ENCODE assay signal across 8 cellular contexts in genomic region chr18:74082476-74083070, GRCh38.
DNase-seq lines count a peak whose midpoint lies in the region; ATAC-seq, FAIRE-seq and TF ChIP-seq lines count a peak whose summit lies in the region.

No MANE protein-coding gene starts in this region.

- H3K9me3 ChIP-seq in T-helper 17 cell (ENCODE audit: control insufficient read depth, low read length, poor library complexity, severe bottlenecking), result no peaks in the 10 kb centered on the region
- H3K9me3 ChIP-seq in astrocyte (ENCODE audit: insufficient read depth, low read depth, low read length), result no peaks in the 10 kb centered on the region

- H3K4me1 ChIP-seq in astrocyte (ENCODE audit: insufficient read depth, low read length), result no peaks in the 10 kb centered on the region

- H3K4me2 ChIP-seq in astrocyte (ENCODE audit: low read length), result peak overlapping the region; percentile 49

- no peak for FAIRE-seq in astrocyte (lab: Jason Lieb, UNC)

- H3K36me3 ChIP-seq in astrocyte (ENCODE audit: insufficient read depth, low read length), result no peaks in the 10 kb centered on the region

- H3K4me1 Mint-ChIP-seq in T-helper 17 cell, result peaks cover 11% of the 10 kb centered on the region
- H3K4me1 Mint-ChIP-seq in astrocyte (ENCODE audit: low read depth, unreplicated experiment), result no peaks in the 10 kb centered on the region

- H3K4me3 Mint-ChIP-seq in T-helper 17 cell (peak overlapping the region; percentile 45), astrocyte (ENCODE audit: unreplicated experiment) (no peak overlapping the region)

- H2AFZ ChIP-seq in astrocyte (ENCODE audit: low read depth, low read length), result peak overlapping the region; percentile 78

- no peak overlapping the region for H3K27ac ChIP-seq in astrocyte (ENCODE audit: low read depth, low read length)

- DNase-seq in ELR (ENCODE audit: low read depth) (peak; percentile 57), T-helper 17 cell (no peak), astrocyte (ENCODE audit: low read depth) (peak; percentile 23), islet precursor cell (peak; percentile 88), A172 (ENCODE audit: low spot score) (no peak)
- DNase-seq in stimulated activated CD8-positive, alpha-beta memory T cell treated with anti-CD3 and anti-CD28 coated beads, Interleukin-12 subunit alpha, Interleukin-12 subunit beta, amount 100 ng/mL, for 4 hours (ENCODE audit: low read depth), result peak; percentile 6

- TF ChIP-seq EP300 in Ishikawa (IDR thresholded peaks at IDR 0.05; ENCODE audit: borderline replicate concordance), result no peak

- H3K27ac Mint-ChIP-seq in T-helper 17 cell (no peak overlapping the region), astrocyte (ENCODE audit: unreplicated experiment) (no peak overlapping the region)

- H3K9ac ChIP-seq in astrocyte (ENCODE audit: low read length), result no peak overlapping the region

- no peaks in the 10 kb centered on the region for H3K27me3 ChIP-seq in astrocyte (ENCODE audit: insufficient read depth, low read length)

- no peaks in the 10 kb centered on the region for H3K79me2 ChIP-seq in astrocyte (ENCODE audit: insufficient read depth, low read length)

- peaks cover 2% of the 10 kb centered on the region for H3K36me3 Mint-ChIP-seq in T-helper 17 cell (ENCODE audit: low read depth)
- no peaks in the 10 kb centered on the region for H3K36me3 Mint-ChIP-seq in astrocyte (ENCODE audit: low read depth, unreplicated experiment)

- peak; percentile 54; the same call in 1 of the 2 replicates for TF ChIP-seq RAD21 in Ishikawa (IDR thresholded peaks at IDR 0.05; ENCODE audit: low read depth)

- no peaks in the 10 kb centered on the region for H4K20me1 ChIP-seq in astrocyte (ENCODE audit: insufficient read depth, low read length)

- H3K27me3 Mint-ChIP-seq in T-helper 17 cell, result peaks cover 13% of the 10 kb centered on the region
- H3K27me3 Mint-ChIP-seq in astrocyte (ENCODE audit: low read depth, unreplicated experiment), result peaks cover 7% of the 10 kb centered on the region

- peaks cover 2% of the 10 kb centered on the region for H3K9me3 Mint-ChIP-seq in astrocyte (ENCODE audit: unreplicated experiment)

- no peak for TF ChIP-seq CTCF in astrocyte (IDR thresholded peaks at IDR 0.05; ENCODE audit: insufficient read depth, low read depth, low read length)

- peak; percentile 93 for ATAC-seq in GM21529 (IDR thresholded peaks at IDR 0.05; ENCODE audit: unreplicated experiment)
- peak; percentile 84 for ATAC-seq in T-helper 17 cell

- no peak overlapping the region for H3K4me3 ChIP-seq in astrocyte (ENCODE audit: insufficient read depth, low read depth, low read length)

TF ChIP-seq in Ishikawa, 13 proteins besides CTCF, POLR2A, EP300 and RAD21:
- no peak for TF ChIP-seq ZBTB7A (IDR thresholded peaks at IDR 0.05; ENCODE audit: low read depth)
- TF ChIP-seq TCF12 (IDR thresholded peaks at IDR 0.05; ENCODE audit: low read depth), result no peak
- no peak for TF ChIP-seq TEAD4 (IDR thresholded peaks at IDR 0.05)
- no peak for TF ChIP-seq YY1 (IDR thresholded peaks at IDR 0.05; ENCODE audit: low read depth)
- TF ChIP-seq CEBPB (IDR thresholded peaks at IDR 0.05), result no peak
- TF ChIP-seq NFIC (IDR thresholded peaks at IDR 0.05), result no peak
- TF ChIP-seq, protein P1, sequence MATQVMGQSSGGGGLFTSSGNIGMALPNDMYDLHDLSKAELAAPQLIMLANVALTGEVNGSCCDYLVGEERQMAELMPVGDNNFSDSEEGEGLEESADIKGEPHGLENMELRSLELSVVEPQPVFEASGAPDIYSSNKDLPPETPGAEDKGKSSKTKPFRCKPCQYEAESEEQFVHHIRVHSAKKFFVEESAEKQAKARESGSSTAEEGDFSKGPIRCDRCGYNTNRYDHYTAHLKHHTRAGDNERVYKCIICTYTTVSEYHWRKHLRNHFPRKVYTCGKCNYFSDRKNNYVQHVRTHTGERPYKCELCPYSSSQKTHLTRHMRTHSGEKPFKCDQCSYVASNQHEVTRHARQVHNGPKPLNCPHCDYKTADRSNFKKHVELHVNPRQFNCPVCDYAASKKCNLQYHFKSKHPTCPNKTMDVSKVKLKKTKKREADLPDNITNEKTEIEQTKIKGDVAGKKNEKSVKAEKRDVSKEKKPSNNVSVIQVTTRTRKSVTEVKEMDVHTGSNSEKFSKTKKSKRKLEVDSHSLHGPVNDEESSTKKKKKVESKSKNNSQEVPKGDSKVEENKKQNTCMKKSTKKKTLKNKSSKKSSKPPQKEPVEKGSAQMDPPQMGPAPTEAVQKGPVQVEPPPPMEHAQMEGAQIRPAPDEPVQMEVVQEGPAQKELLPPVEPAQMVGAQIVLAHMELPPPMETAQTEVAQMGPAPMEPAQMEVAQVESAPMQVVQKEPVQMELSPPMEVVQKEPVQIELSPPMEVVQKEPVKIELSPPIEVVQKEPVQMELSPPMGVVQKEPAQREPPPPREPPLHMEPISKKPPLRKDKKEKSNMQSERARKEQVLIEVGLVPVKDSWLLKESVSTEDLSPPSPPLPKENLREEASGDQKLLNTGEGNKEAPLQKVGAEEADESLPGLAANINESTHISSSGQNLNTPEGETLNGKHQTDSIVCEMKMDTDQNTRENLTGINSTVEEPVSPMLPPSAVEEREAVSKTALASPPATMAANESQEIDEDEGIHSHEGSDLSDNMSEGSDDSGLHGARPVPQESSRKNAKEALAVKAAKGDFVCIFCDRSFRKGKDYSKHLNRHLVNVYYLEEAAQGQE (IDR thresholded peaks at IDR 0.05; ENCODE audit: low read depth), result no peak
- TF ChIP-seq FOXM1 (IDR thresholded peaks at IDR 0.05; ENCODE audit: borderline replicate concordance, low read depth), result no peak
- TF ChIP-seq, protein P2, sequence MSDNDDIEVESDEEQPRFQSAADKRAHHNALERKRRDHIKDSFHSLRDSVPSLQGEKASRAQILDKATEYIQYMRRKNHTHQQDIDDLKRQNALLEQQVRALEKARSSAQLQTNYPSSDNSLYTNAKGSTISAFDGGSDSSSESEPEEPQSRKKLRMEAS (IDR thresholded peaks at IDR 0.05), result no peak

Comparison
In these comparisons a context has a peak if more than half of its experiments do, and no peak if none do; other contexts are left out.
1. DNase-seq: peak in ELR (single experiment), astrocyte (single experiment), islet precursor cell (single experiment) and stimulated activated CD8-positive, alpha-beta memory T cell treated with anti-CD3 and anti-CD28 coated beads, Interleukin-12 subunit alpha, Interleukin-12 subunit beta, amount 100 ng/mL, for 4 hours (single experiment); none in T-helper 17 cell (0 of 3) and A172 (single experiment).